In genomic region chr14:22007278-22008097, GRCh38 we compare ENCODE assay signal across 23 cellular contexts.
DNase-seq lines count a peak whose midpoint lies in the region; ATAC-seq and TF ChIP-seq lines count a peak whose summit lies in the region.
"Had no signal": no experiment of that assay in that cellular context is flagged by ENCODE, and none has a peak within 500 bp of the region (broad histone marks: within the 10 kb centered on the region; RNA-seq: fewer than 3 reads in every experiment).

No MANE protein-coding gene starts in this region.

- no peaks in the 10 kb centered on the region for H3K9me3 ChIP-seq in right lobe of liver
- H3K9me3 ChIP-seq: right atrium auricular region, SK-N-SH had no signal

- H3K27me3 ChIP-seq in dorsolateral prefrontal cortex (peaks cover 0 to 8% (median 0%) of the 10 kb centered on the region in 45 donors), right lobe of liver (no peaks in the 10 kb centered on the region)
- H3K27me3 ChIP-seq: right atrium auricular region, tibial artery had no signal

- peak overlapping the region; percentile 63 for H3K4me3 Mint-ChIP-seq in activated CD4-positive, alpha-beta memory T cell treated with anti-CD3 and anti-CD28 coated beads for 36 hours
- H3K4me3 Mint-ChIP-seq in effector memory CD8-positive, alpha-beta T cell: peak overlapping the region; percentile 62 to 81
- H3K4me3 Mint-ChIP-seq: IgD-negative memory B cell, mesothelial cell of epicardium, nephron progenitor cell, WTC11 had no signal

- H3K27ac Mint-ChIP-seq in activated CD4-positive, alpha-beta memory T cell treated with anti-CD3 and anti-CD28 coated beads for 36 hours: peak overlapping the region; percentile 90
- peak overlapping the region in 1 of 2 donors; percentile 75 for H3K27ac Mint-ChIP-seq in effector memory CD8-positive, alpha-beta T cell
- H3K27ac Mint-ChIP-seq: CD14-positive monocyte, IgD-negative memory B cell, mesothelial cell of epicardium, nephron progenitor cell, WTC11 had no signal

- peaks cover 2% of the 10 kb centered on the region for H3K36me3 Mint-ChIP-seq in activated CD4-positive, alpha-beta memory T cell treated with anti-CD3 and anti-CD28 coated beads for 36 hours
- peaks cover 3% of the 10 kb centered on the region for H3K36me3 Mint-ChIP-seq in effector memory CD8-positive, alpha-beta T cell (ENCODE audit: insufficient read depth)
- H3K36me3 Mint-ChIP-seq: CD14-positive monocyte, IgD-negative memory B cell, mesothelial cell of epicardium, WTC11 had no signal

- TF ChIP-seq CTCF in dorsolateral prefrontal cortex (IDR thresholded peaks at IDR 0.05 in 54 of 56, conservative IDR thresholded peaks at IDR 0.05 in 2 of 56; ENCODE audit: low read depth in 1 of 56, partially characterized antibody in 56 of 56) (no peak), right lobe of liver (IDR thresholded peaks at IDR 0.05) (no peak)

- peak; percentile 47 for ATAC-seq in effector memory CD8-positive, alpha-beta T cell (replicated peaks)
- no peak for ATAC-seq in right lobe of liver
- ATAC-seq: WTC11 had no signal

- H3K4me3 ChIP-seq in dorsolateral prefrontal cortex: no peak overlapping the region
- no peak overlapping the region for H3K4me3 ChIP-seq in right lobe of liver
- H3K4me3 ChIP-seq: right atrium auricular region, tibial artery had no signal

- 75% methylated on average over 9 of the region's 9 CpGs for WGBS in right lobe of liver (ENCODE audit: insufficient coverage, low coverage, low lambda C conversion rate, missing lambda C conversion rate)

- no peaks in the 10 kb centered on the region for H3K36me3 ChIP-seq in right lobe of liver
- H3K36me3 ChIP-seq: right atrium auricular region, tibial artery had no signal

- DNase-seq in stimulated activated CD4-positive, alpha-beta T cell treated with anti-CD3 and anti-CD28 coated beads, Interleukin-1b, Interleukin-23, amount 100 ng/mL, for 48 hours: peak; percentile 22
- DNase-seq in stimulated activated CD4-positive, alpha-beta T cell treated with anti-CD3 and anti-CD28 coated beads, Interleukin-15, amount 100 ng/mL, for 24 hours: no peak
- DNase-seq in activated CD4-positive, alpha-beta memory T cell treated with anti-CD3 and anti-CD28 coated beads for 36 hours: peak; percentile 31
- DNase-seq in effector memory CD8-positive, alpha-beta T cell: no peak
- no peak for DNase-seq in dorsolateral prefrontal cortex
- DNase-seq in COLO668 (lab: John Stamatoyannopoulos, UW; ENCODE audit: unreplicated experiment): no peak
- DNase-seq in right lobe of liver: no peak
- DNase-seq: DMS153; islet precursor cell; NCI-H2081 treated with DMSO at 0.1 percent for 48 hours; NCI-H446; nephron progenitor cell; SK-N-SH; stimulated activated CD4-positive, alpha-beta T cell treated with anti-CD3 and anti-CD28 coated beads, Interleukin-4, amount 100 ng/mL, for 4 hours; stimulated activated naive CD4-positive, alpha-beta T cell treated with Interleukin-2 at 50 U/mL for 16 hours; T1000; tibial artery had no signal

- H3K27me3 Mint-ChIP-seq in activated CD4-positive, alpha-beta memory T cell treated with anti-CD3 and anti-CD28 coated beads for 36 hours: no peaks in the 10 kb centered on the region
- no peaks in the 10 kb centered on the region for H3K27me3 Mint-ChIP-seq in effector memory CD8-positive, alpha-beta T cell

- CTCF ChIA-PET in activated CD4-positive, alpha-beta memory T cell treated with anti-CD3 and anti-CD28 coated beads for 36 hours (lab: Charles Lee): interaction anchor here (0.8 to 1.9 kb wide), 5 partner anchors 11 to 549 kb away, joined by 3 to 9 read pairs (median 5); no protein-coding TSS in a partner anchor

- H3K4me1 ChIP-seq in right lobe of liver: no peaks in the 10 kb centered on the region
- H3K4me1 ChIP-seq: parathyroid adenoma, right atrium auricular region, tibial artery had no signal

- H3K27ac ChIP-seq in dorsolateral prefrontal cortex (no peak overlapping the region), right lobe of liver (no peak overlapping the region)
- H3K27ac ChIP-seq: parathyroid adenoma, right atrium auricular region, tibial artery had no signal

- intact Hi-C loops in activated CD4-positive, alpha-beta memory T cell treated with anti-CD3 and anti-CD28 coated beads for 36 hours (cut with micrococcal nuclease): no loop called here
- intact Hi-C loops in dorsolateral prefrontal cortex (cut with DNase I) (no loop called here), right lobe of liver (cut with DNase I) (no loop called here)

- peaks cover 14% of the 10 kb centered on the region for H3K4me1 Mint-ChIP-seq in activated CD4-positive, alpha-beta memory T cell treated with anti-CD3 and anti-CD28 coated beads for 36 hours (ENCODE audit: low read depth)
- peaks cover 3 to 12% of the 10 kb centered on the region in 2 donors for H3K4me1 Mint-ChIP-seq in effector memory CD8-positive, alpha-beta T cell (ENCODE audit: low read depth in 2 of 2)
- H3K4me1 Mint-ChIP-seq: IgD-negative memory B cell, mesothelial cell of epicardium, nephron progenitor cell, WTC11 had no signal

- POLR2A ChIA-PET in activated CD4-positive, alpha-beta memory T cell treated with anti-CD3 and anti-CD28 coated beads for 36 hours (lab: Charles Lee): interaction anchor here (1.0 kb wide), 1 partner anchor 63 kb away, joined by 3 read pairs; no protein-coding TSS in a partner anchor

- H3K9me3 Mint-ChIP-seq in activated CD4-positive, alpha-beta memory T cell treated with anti-CD3 and anti-CD28 coated beads for 36 hours: no peaks in the 10 kb centered on the region
- no peaks in the 10 kb centered on the region for H3K9me3 Mint-ChIP-seq in effector memory CD8-positive, alpha-beta T cell

- no peak for TF ChIP-seq POLR2A in right lobe of liver (IDR thresholded peaks at IDR 0.05)

Comparison
In these comparisons a context has a peak if more than half of its experiments do, and no peak if none do; other contexts are left out.
1. DNase-seq: peak in stimulated activated CD4-positive, alpha-beta T cell treated with anti-CD3 and anti-CD28 coated beads, Interleukin-1b, Interleukin-23, amount 100 ng/mL, for 48 hours (single experiment) and activated CD4-positive, alpha-beta memory T cell treated with anti-CD3 and anti-CD28 coated beads for 36 hours (single experiment); none in stimulated activated CD4-positive, alpha-beta T cell treated with anti-CD3 and anti-CD28 coated beads, Interleukin-15, amount 100 ng/mL, for 24 hours (single experiment), effector memory CD8-positive, alpha-beta T cell (0 of 3), dorsolateral prefrontal cortex (0 of 10), COLO668 (single experiment) and right lobe of liver (0 of 3).